ENCODE assay signal across 14 cellular contexts in the genomic region with DNA sequence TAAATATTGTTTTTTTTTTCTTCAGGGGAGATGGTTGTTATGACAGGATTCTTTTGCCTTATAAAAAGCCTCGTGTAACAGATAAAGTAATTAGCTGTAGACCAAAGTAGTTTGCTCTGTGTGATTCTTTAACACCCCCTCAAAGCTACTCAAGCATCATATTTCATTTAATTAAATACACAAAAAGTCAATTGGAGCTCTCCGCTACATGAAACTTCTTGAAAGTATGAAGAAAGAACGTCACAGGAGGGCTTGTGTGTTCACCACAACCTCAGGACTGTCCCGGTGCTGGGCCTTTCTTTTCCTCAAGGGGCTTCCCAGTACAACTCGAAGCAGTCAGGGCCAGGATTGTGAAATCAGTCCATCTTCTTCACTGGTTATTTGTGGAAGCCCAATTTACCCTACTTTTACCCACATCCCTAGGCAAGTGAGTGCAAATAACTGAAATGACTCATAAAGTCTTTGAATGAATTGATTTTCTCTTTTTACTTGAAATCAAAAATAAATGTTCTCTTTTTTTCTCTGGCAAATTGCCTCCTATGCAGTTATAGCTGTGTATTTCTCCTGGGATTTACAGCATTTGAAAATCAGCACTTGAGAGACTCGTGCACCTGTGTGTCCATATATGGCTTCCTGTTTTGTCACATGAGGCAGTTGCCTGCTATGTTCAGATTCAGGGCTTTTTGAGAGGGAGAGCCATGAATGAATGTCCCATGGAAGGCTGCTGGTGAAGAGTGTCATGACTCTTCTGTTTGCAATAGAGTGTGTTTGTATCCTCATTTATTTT. TPM values are rescaled to one million over a fixed set of nuclear protein-coding genes. Genes with fewer than 3 reads are reported as not detected.
DNase-seq lines count a peak whose midpoint lies in the region; ATAC-seq and TF ChIP-seq lines count a peak whose summit lies in the region.
"Had no signal": no experiment of that assay in that cellular context is flagged by ENCODE, and none has a peak within 500 bp of the region (broad histone marks: within the 10 kb centered on the region; RNA-seq: fewer than 3 reads in every experiment).

No MANE protein-coding gene starts in this region.

- H3K27me3 Mint-ChIP-seq in CD14-positive monocyte (ENCODE audit: low read depth in 3 of 3), result peaks cover 0 to 2% (median 2%) of the 10 kb centered on the region in 3 donors
- H3K27me3 Mint-ChIP-seq: activated naive CD8-positive, alpha-beta T cell treated with anti-CD3 and anti-CD28 coated beads, Interleukin-2, amount 50 U/mL, for 24 hours had no signal

- no peaks in the 10 kb centered on the region for H3K9me3 Mint-ChIP-seq in CD14-positive monocyte
- H3K9me3 Mint-ChIP-seq: activated naive CD8-positive, alpha-beta T cell treated with anti-CD3 and anti-CD28 coated beads, Interleukin-2, amount 50 U/mL, for 24 hours had no signal

- in situ Hi-C loops in KBM-7 (cut with MboI; ENCODE audit: low pct_unique_long_range_greater_than_20kb, low sequenced_read_pairs), result no loop called here

- no peaks in the 10 kb centered on the region for H3K36me3 Mint-ChIP-seq in CD14-positive monocyte

- H3K4me3 Mint-ChIP-seq in CD14-positive monocyte, result no peak overlapping the region
- H3K4me3 Mint-ChIP-seq: activated naive CD8-positive, alpha-beta T cell treated with anti-CD3 and anti-CD28 coated beads, Interleukin-2, amount 50 U/mL, for 24 hours had no signal

- TF ChIP-seq CTCF in CD14-positive monocyte (IDR thresholded peaks at IDR 0.05), result no peak

- peak; percentile 18 for DNase-seq in DMS79 (lab: John Stamatoyannopoulos, UW)
- peak; percentile 66 for DNase-seq in NCI-H2171 treated with DMSO at 0.1 percent for 48 hours (lab: John Stamatoyannopoulos, UW)
- DNase-seq in AG08396 (ENCODE audit: low spot score), result no peak
- no peak for DNase-seq in NCI-H82 (lab: John Stamatoyannopoulos, UW)
- no peak for DNase-seq in KBM-7
- DNase-seq in CD14-positive monocyte (ENCODE audit: low spot score), result no peak
- DNase-seq: activated CD4-positive, CD25-positive, alpha-beta regulatory T cell; activated naive CD8-positive, alpha-beta T cell treated with anti-CD3 and anti-CD28 coated beads, Interleukin-2, amount 50 U/mL, for 24 hours; KG1; Peyer's patch had no signal

- ATAC-seq in GM19455 (IDR thresholded peaks at IDR 0.05; ENCODE audit: unreplicated experiment) (peak; percentile 55), HG03095 (IDR thresholded peaks at IDR 0.05; ENCODE audit: unreplicated experiment) (peak; percentile 51)
- ATAC-seq: activated naive CD8-positive, alpha-beta T cell treated with anti-CD3 and anti-CD28 coated beads, Interleukin-2, amount 50 U/mL, for 24 hours had no signal

- intact Hi-C loops in CD14-positive monocyte (cut with micrococcal nuclease), result no loop called here

- no peaks in the 10 kb centered on the region for H3K4me1 Mint-ChIP-seq in CD14-positive monocyte
- H3K4me1 Mint-ChIP-seq: activated naive CD8-positive, alpha-beta T cell treated with anti-CD3 and anti-CD28 coated beads, Interleukin-2, amount 50 U/mL, for 24 hours had no signal

- H3K27ac Mint-ChIP-seq in CD14-positive monocyte, result no peak overlapping the region
- H3K27ac Mint-ChIP-seq: activated naive CD8-positive, alpha-beta T cell treated with anti-CD3 and anti-CD28 coated beads, Interleukin-2, amount 50 U/mL, for 24 hours had no signal

RNA-seq across cellular contexts. Expression of a gene that starts 48.6 kb away (rescaled TPM):
- not detected for polyA plus RNA-seq in CD14-positive monocyte
- polyA plus RNA-seq: BJ, fibroblast of lung had no signal

Comparison
In these comparisons a context has a peak if more than half of its experiments do, and no peak if none do; other contexts are left out.
1. DNase-seq: peak in DMS79 (single experiment) and NCI-H2171 treated with DMSO at 0.1 percent for 48 hours (single experiment); none in AG08396 (single experiment), NCI-H82 (single experiment), KBM-7 (single experiment) and CD14-positive monocyte (single experiment).